Comparison of ENCODE assay signal across 8 cellular contexts in genomic region chr17:27601069-27601974, GRCh38. TPM values are rescaled to one million over a fixed set of nuclear protein-coding genes. Genes with fewer than 3 reads are reported as not detected.
DNase-seq lines count a peak whose midpoint lies in the region; ATAC-seq lines count a peak whose summit lies in the region.

No MANE protein-coding gene starts in this region.

- DNase-seq in GM04504 (ENCODE audit: low read depth), result peak; percentile 42
- DNase-seq in NCI-H1092 treated with DMSO at 0.1 percent for 48 hours (lab: John Stamatoyannopoulos, UW), result peak; percentile 51
- DNase-seq in T-helper 17 cell, result peak; percentile 60 to 79 (median 63)
- DNase-seq in amniotic stem cell (lab: John Stamatoyannopoulos, UW), result peak; percentile 25
- DNase-seq in left cardiac atrium, result peak; percentile 83
- peak; percentile 64 for DNase-seq in putamen (ENCODE audit: low spot score)

- H3K36me3 Mint-ChIP-seq in T-helper 17 cell (ENCODE audit: low read depth), result peaks cover 2% of the 10 kb centered on the region

- no peaks in the 10 kb centered on the region for H3K9me3 ChIP-seq in T-helper 17 cell (ENCODE audit: control insufficient read depth, low read length, poor library complexity, severe bottlenecking)

- intact Hi-C loops in left cardiac atrium (cut with DNase I), result loop anchor here (2.0 to 10.0 kb wide), 7 partner anchors 109 to 359 kb away; no protein-coding TSS in a partner anchor

- H3K27ac Mint-ChIP-seq in T-helper 17 cell, result peak overlapping the region; percentile 74

- H3K4me3 Mint-ChIP-seq in T-helper 17 cell, result peak overlapping the region; percentile 49

- ATAC-seq in T-helper 17 cell (peak; percentile 55), left cardiac atrium (peak; percentile 55 to 59), HG02840 (IDR thresholded peaks at IDR 0.05; ENCODE audit: low FRiP score, unreplicated experiment) (no peak), GM18858 (IDR thresholded peaks at IDR 0.05; ENCODE audit: unreplicated experiment) (no peak)

- H3K4me1 Mint-ChIP-seq in T-helper 17 cell, result peaks cover 2% of the 10 kb centered on the region

- H3K27me3 Mint-ChIP-seq in T-helper 17 cell, result no peaks in the 10 kb centered on the region

RNA-seq across cellular contexts. Expression of gene LGALS9, which starts 29.7 kb away (rescaled TPM):
- 10 to 100 TPM; 64.7 to 66.3 TPM for total RNA-seq in T-helper 17 cell
- total RNA-seq in left cardiac atrium, result 10 to 100 TPM; 32.2 to 49.3 TPM

Comparison
In these comparisons a context has a peak if more than half of its experiments do, and no peak if none do; other contexts are left out.
1. DNase-seq: peak in every context shown above with its lines; median percentile 83 in left cardiac atrium; 64 in putamen; 63 in T-helper 17 cell; 51 in NCI-H1092 treated with DMSO at 0.1 percent for 48 hours; 42 in GM04504; 25 in amniotic stem cell.
2. ATAC-seq: peak in T-helper 17 cell (single experiment) and left cardiac atrium (2 of 2); none in HG02840 (single experiment) and GM18858 (single experiment).